Comparison of ENCODE assay signal across 1 cellular context in the genomic region with DNA sequence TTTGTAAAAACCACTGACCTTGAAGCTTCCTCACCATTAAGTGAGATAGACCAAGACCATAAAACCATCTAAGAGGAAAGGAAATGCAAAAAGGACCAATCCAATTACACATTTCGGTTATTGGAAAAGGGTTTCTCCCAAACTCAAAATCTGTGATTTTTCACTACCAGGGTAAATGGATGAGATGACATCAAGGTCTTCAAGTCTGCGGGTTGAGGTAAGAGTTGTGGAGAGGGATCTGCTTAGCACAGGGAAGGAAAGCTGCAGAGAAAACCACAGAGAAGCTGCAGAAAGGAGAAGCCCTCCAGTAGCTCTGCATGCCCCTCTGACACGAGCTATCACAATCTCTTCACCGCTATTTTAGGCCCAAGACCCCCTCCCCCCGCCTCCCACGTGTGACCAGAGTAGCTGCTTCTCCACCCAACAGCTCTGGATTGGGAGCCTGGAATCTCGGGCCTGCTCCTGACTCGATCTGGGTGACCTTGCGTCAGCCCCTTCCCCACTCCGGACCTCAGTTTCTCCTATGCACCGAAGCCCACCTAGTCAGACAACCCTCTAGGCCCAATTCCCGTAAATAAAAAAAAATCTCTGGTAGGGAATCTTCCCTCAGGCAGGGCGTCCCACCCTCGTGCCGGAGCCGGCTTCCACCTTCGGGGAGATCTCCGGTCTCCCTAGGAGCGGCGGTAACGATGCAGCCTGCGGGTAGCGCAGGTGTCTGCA.
TF ChIP-seq lines count a peak whose summit lies in the region.

No MANE protein-coding gene starts in this region.

TF ChIP-seq in GM23338, 12 proteins besides CTCF, POLR2A, EP300 and RAD21 (continued from another document):
- TF ChIP-seq, protein P1, sequence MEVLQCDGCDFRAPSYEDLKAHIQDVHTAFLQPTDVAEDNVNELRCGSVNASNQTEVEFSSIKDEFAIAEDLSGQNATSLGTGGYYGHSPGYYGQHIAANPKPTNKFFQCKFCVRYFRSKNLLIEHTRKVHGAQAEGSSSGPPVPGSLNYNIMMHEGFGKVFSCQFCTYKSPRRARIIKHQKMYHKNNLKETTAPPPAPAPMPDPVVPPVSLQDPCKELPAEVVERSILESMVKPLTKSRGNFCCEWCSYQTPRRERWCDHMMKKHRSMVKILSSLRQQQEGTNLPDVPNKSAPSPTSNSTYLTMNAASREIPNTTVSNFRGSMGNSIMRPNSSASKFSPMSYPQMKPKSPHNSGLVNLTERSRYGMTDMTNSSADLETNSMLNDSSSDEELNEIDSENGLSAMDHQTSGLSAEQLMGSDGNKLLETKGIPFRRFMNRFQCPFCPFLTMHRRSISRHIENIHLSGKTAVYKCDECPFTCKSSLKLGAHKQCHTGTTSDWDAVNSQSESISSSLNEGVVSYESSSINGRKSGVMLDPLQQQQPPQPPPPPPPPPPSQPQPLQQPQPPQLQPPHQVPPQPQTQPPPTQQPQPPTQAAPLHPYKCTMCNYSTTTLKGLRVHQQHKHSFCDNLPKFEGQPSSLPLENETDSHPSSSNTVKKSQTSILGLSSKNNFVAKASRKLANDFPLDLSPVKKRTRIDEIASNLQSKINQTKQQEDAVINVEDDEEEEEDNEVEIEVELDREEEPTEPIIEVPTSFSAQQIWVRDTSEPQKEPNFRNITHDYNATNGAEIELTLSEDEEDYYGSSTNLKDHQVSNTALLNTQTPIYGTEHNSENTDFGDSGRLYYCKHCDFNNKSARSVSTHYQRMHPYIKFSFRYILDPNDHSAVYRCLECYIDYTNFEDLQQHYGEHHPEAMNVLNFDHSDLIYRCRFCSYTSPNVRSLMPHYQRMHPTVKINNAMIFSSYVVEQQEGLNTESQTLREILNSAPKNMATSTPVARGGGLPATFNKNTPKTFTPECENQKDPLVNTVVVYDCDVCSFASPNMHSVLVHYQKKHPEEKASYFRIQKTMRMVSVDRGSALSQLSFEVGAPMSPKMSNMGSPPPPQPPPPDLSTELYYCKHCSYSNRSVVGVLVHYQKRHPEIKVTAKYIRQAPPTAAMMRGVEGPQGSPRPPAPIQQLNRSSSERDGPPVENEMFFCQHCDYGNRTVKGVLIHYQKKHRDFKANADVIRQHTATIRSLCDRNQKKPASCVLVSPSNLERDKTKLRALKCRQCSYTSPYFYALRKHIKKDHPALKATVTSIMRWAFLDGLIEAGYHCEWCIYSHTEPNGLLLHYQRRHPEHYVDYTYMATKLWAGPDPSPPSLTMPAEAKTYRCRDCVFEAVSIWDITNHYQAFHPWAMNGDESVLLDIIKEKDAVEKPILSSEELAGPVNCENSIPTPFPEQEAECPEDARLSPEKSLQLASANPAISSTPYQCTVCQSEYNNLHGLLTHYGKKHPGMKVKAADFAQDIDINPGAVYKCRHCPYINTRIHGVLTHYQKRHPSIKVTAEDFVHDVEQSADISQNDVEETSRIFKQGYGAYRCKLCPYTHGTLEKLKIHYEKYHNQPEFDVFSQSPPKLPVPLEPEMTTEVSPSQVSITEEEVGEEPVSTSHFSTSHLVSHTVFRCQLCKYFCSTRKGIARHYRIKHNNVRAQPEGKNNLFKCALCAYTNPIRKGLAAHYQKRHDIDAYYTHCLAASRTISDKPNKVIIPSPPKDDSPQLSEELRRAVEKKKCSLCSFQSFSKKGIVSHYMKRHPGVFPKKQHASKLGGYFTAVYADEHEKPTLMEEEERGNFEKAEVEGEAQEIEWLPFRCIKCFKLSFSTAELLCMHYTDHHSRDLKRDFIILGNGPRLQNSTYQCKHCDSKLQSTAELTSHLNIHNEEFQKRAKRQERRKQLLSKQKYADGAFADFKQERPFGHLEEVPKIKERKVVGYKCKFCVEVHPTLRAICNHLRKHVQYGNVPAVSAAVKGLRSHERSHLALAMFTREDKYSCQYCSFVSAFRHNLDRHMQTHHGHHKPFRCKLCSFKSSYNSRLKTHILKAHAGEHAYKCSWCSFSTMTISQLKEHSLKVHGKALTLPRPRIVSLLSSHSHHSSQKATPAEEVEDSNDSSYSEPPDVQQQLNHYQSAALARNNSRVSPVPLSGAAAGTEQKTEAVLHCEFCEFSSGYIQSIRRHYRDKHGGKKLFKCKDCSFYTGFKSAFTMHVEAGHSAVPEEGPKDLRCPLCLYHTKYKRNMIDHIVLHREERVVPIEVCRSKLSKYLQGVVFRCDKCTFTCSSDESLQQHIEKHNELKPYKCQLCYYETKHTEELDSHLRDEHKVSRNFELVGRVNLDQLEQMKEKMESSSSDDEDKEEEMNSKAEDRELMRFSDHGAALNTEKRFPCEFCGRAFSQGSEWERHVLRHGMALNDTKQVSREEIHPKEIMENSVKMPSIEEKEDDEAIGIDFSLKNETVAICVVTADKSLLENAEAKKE (CRISPR knock-in tag; IDR thresholded peaks at IDR 0.05) = no peak
- TF ChIP-seq EZH2phosphoT487 (IDR thresholded peaks at IDR 0.05; ENCODE audit: unreplicated experiment) (no peak), ZNF331 (CRISPR knock-in tag; IDR thresholded peaks at IDR 0.05; ENCODE audit: low read depth) (no peak), ZNF114 (CRISPR knock-in tag; IDR thresholded peaks at IDR 0.05) (no peak), REST (IDR thresholded peaks at IDR 0.05; ENCODE audit: unreplicated experiment) (no peak), CREB1 (CRISPR knock-in tag; IDR thresholded peaks at IDR 0.05; ENCODE audit: low read depth) (no peak), NANOG (IDR thresholded peaks at IDR 0.05; ENCODE audit: borderline replicate concordance) (no peak), POLR2AphosphoS5 (IDR thresholded peaks at IDR 0.05; ENCODE audit: low read depth) (no peak)
